Comparison of ENCODE assay signal across 10 cellular contexts in genomic region chr2:143171817-143172216, GRCh38.
DNase-seq lines count a peak whose midpoint lies in the region; ATAC-seq, FAIRE-seq and TF ChIP-seq lines count a peak whose summit lies in the region.
"Had no signal": no experiment of that assay in that cellular context is flagged by ENCODE, and none has a peak within 500 bp of the region (broad histone marks: within the 10 kb centered on the region; RNA-seq: fewer than 3 reads in every experiment).

No MANE protein-coding gene starts in this region.

- no peak overlapping the region for H3K27ac ChIP-seq in VCaP
- no peak overlapping the region for H3K27ac ChIP-seq in substantia nigra (ENCODE audit: low read depth, low read length, poor library complexity, severe bottlenecking)
- H3K27ac ChIP-seq: ovary had no signal

- TF ChIP-seq POLR2A in H54 (IDR thresholded peaks at IDR 0.05; ENCODE audit: low read depth, low read length) = no peak

- DNase-seq in AG09309 (ENCODE audit: low read depth) (no peak), H54 (ENCODE audit: insufficient read length, low spot score) (no peak), iris pigment epithelial cell (ENCODE audit: low read depth) (peak; percentile 1), DMS153 treated with DMSO at 0.1 percent for 48 hours (lab: John Stamatoyannopoulos, UW; ENCODE audit: unreplicated experiment) (no peak), HuH-7.5 (ENCODE audit: low spot score) (no peak), substantia nigra (lab: John Stamatoyannopoulos, UW) (no peak)
- DNase-seq: activated naive CD8-positive, alpha-beta T cell treated with anti-CD3 and anti-CD28 coated beads, Interleukin-2, amount 10 ng/mL, durations not matched to agents 7 days and 5 days; ovary had no signal

- peak; percentile 29 for TF ChIP-seq CTCF in AG09309 (IDR thresholded peaks at IDR 0.05; ENCODE audit: control insufficient read depth, insufficient read depth, low read depth, low read length, missing control alignments)
- TF ChIP-seq CTCF in VCaP (conservative IDR thresholded peaks at IDR 0.05) = peak; percentile 62

- no peak overlapping the region for H3K4me3 ChIP-seq in AG09309 (ENCODE audit: control insufficient read depth, low read depth, low read length)
- H3K4me3 ChIP-seq: ovary had no signal

- FAIRE-seq in H54 (lab: Jason Lieb, UNC) = peak; percentile 62

- no peak for ATAC-seq in HG02970 (IDR thresholded peaks at IDR 0.05; ENCODE audit: low FRiP score, unreplicated experiment)
